Comparison of ENCODE assay signal across 22 cellular contexts in the genomic region with DNA sequence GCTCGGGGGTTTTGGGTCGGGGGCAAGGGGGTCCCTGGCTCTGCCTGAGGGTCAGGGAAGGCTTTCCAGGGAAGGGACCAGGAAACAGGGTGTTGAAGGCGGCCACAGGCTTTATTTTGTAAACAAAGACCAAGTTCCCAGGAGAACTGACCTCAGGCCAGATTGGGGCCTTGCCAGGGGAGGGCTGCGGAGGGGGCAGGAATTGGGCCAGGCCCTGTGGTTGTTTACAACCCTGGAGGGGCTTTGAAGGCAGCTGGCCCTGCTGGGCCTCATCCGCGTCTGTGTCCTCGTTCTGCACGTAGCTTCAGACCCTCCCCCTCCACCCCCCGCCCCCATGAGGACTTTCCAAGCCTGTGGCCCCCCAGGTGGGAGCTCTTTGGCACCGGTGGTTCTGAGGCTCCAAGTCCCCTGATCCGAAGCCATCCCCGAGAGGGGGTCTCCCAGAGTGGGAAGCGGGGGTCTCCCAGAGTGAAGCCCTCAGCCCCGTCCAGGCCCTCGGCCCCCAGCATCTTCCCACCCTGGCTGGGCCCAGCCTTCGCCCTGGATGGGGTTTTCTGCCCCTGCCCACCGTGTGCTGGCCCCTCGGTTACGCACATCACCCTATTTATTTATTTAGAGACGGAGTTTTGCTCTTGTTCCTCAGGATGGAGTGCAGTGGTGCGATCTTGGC. TPM values are rescaled to one million over a fixed set of nuclear protein-coding genes. Genes with fewer than 3 reads are reported as not detected.
DNase-seq lines count a peak whose midpoint lies in the region; ATAC-seq, FAIRE-seq and TF ChIP-seq lines count a peak whose summit lies in the region.
"Had no signal": no experiment of that assay in that cellular context is flagged by ENCODE, and none has a peak within 500 bp of the region (broad histone marks: within the 10 kb centered on the region; RNA-seq: fewer than 3 reads in every experiment).

No MANE protein-coding gene starts in this region.

- TF ChIP-seq EP300 in K562 (IDR thresholded peaks at IDR 0.05; ENCODE audit: low read length) = no peak
- no peak for TF ChIP-seq EP300 in tibial nerve (IDR thresholded peaks at IDR 0.05)

- peak overlapping the region in 5 of 11 experiments; percentile 16 to 48 (median 35); a peak in 8 of 22 replicates for H3K27ac ChIP-seq in BLaER1 treated with 17β-estradiol and CSF1 and Interleukin-3, amounts not matched to agents 10 nM and 100 nM
- H3K27ac ChIP-seq in K562 (ENCODE audit: extremely low read depth, low read depth, low read length) (no peak overlapping the region), neutrophil (peak overlapping the region; percentile 7), tibial nerve (peak overlapping the region in 1 of 4 donors; percentile 53)
- H3K27ac ChIP-seq: tibial artery had no signal

- no peak for FAIRE-seq in K562 (lab: Jason Lieb, UNC)
- FAIRE-seq: GM12878, keratinocyte had no signal

- TF ChIP-seq RAD21 in K562 (CRISPR knock-in tag; conservative IDR thresholded peaks at IDR 0.05 in 1 of 2, IDR thresholded peaks at IDR 0.05 in 1 of 2) = no peak

- BruUV-seq in K562 (replicated peaks; lab: Mats Ljungman, UMichigan) = no TSS peak

- H3K4me1 ChIP-seq in BLaER1 treated with 17β-estradiol and CSF1 and Interleukin-3, amounts not matched to agents 10 nM and 100 nM = peaks cover 0 to 32% (median 21%) of the 10 kb centered on the region in 10 experiments; a peak in 14 of 20 replicates
- H3K4me1 ChIP-seq in K562 (replicated peaks in 1 of 2; ENCODE audit: control insufficient read depth in 2 of 2, insufficient read depth in 2 of 2, low read length in 2 of 2) (peaks cover 17 to 48% of the 10 kb centered on the region in 2 experiments; a peak in 4 of 5 replicates), neutrophil (ENCODE audit: control insufficient read depth in 1 of 2, insufficient read depth in 1 of 2, low read depth in 1 of 2, low read length in 1 of 2) (peaks cover 24 to 42% of the 10 kb centered on the region in 2 experiments), tibial nerve (peaks cover 0 to 9% (median 4%) of the 10 kb centered on the region in 4 donors)
- H3K4me1 ChIP-seq: HAP-1 had no signal

- no peaks in the 10 kb centered on the region for H3K79me2 ChIP-seq in K562 (ENCODE audit: control insufficient read depth, insufficient read depth, low read length)

- TF ChIP-seq POLR2A in K562 (conservative IDR thresholded peaks at IDR 0.05) = no peak
- no peak for TF ChIP-seq POLR2A in tibial nerve (IDR thresholded peaks at IDR 0.05)

- peak overlapping the region in 8 of 11 experiments; percentile 19 to 52 (median 40); a peak in 9 of 22 replicates for H3K9ac ChIP-seq in BLaER1 treated with 17β-estradiol and CSF1 and Interleukin-3, amounts not matched to agents 10 nM and 100 nM
- H3K9ac ChIP-seq in K562 (ENCODE audit: insufficient read depth in 1 of 2, low read depth in 2 of 2, low read length in 2 of 2) = no peak overlapping the region

- H3K4me2 ChIP-seq in BLaER1 treated with 17β-estradiol and CSF1 and Interleukin-3, amounts not matched to agents 10 nM and 100 nM = peak overlapping the region in 7 of 11 experiments; percentile 26 to 60 (median 45); a peak in 12 of 22 replicates
- H3K4me2 ChIP-seq in K562 (ENCODE audit: insufficient read depth, low read length) = no peak overlapping the region

- CTCF ChIA-PET in K562 (lab: Yijun Ruan, JAX; ENCODE audit: low intra/inter-chr PET ratio) = no interaction called here

- no peak overlapping the region for H2AFZ ChIP-seq in K562 (ENCODE audit: low read depth, low read length)

- peaks cover 5 to 29% (median 26%) of the 10 kb centered on the region in 11 experiments; a peak in 21 of 22 replicates for H3K9me3 ChIP-seq in BLaER1 treated with 17β-estradiol and CSF1 and Interleukin-3, amounts not matched to agents 10 nM and 100 nM (replicated peaks in 1 of 11)
- H3K9me3 ChIP-seq in K562 (replicated peaks; ENCODE audit: control insufficient read depth, insufficient read depth, low read depth, low read length) (no peaks in the 10 kb centered on the region; the same call in 1 of the 2 replicates), neutrophil (no peaks in the 10 kb centered on the region), tibial nerve (no peaks in the 10 kb centered on the region)
- H3K9me3 ChIP-seq: HAP-1, tibial artery had no signal

- H3K4me3 ChIP-seq in BLaER1 treated with 17β-estradiol and CSF1 and Interleukin-3, amounts not matched to agents 10 nM and 100 nM = no peak overlapping the region
- H3K4me3 ChIP-seq in K562 (no peak overlapping the region), neutrophil (ENCODE audit: low read depth in 1 of 2, low read length in 1 of 2) (no peak overlapping the region), tibial nerve (no peak overlapping the region)
- H3K4me3 ChIP-seq: GM12878, HAP-1, tibial artery had no signal

- H3K9me1 ChIP-seq in K562 (ENCODE audit: control insufficient read depth, insufficient read depth, low read length) = no peaks in the 10 kb centered on the region

- DNase-seq in K562 (ENCODE audit: extremely low read depth in 1 of 4, low spot score in 3 of 4) = no peak
- DNase-seq in islet precursor cell = peak; percentile 70
- no peak for DNase-seq in kidney glomerular epithelial cell (lab: John Stamatoyannopoulos, UW)
- DNase-seq in tibial nerve (ENCODE audit: low spot score in 2 of 2) = no peak
- no peak for DNase-seq in NCI-H1417 (lab: John Stamatoyannopoulos, UW)
- DNase-seq: activated T-cell treated with anti-CD3 and anti-CD28 coated beads, Interleukin-2, amount 50 U/mL, for 4 hours; CD8-positive, alpha-beta T cell; naive thymus-derived CD4-positive, alpha-beta T cell; NCI-H2029 treated with DMSO at 0.1 percent for 48 hours; NCI-H510A treated with DMSO at 0.1 percent for 48 hours; stimulated activated CD4-positive, alpha-beta T cell treated with anti-CD3 and anti-CD28 coated beads, Interleukin-2, amount 100 ng/mL, for 48 hours; stimulated activated CD8-positive, alpha-beta memory T cell treated with anti-CD3 and anti-CD28 coated beads, Interleukin-4, amount 100 ng/mL, for 48 hours; tibial artery had no signal

- in situ Hi-C loops in K562 (cut with MboI) = no loop called here

- no peaks in the 10 kb centered on the region for H4K20me1 ChIP-seq in BLaER1 treated with 17β-estradiol and CSF1 and Interleukin-3, amounts not matched to agents 10 nM and 100 nM
- H4K20me1 ChIP-seq in K562 (replicated peaks; ENCODE audit: control insufficient read depth, insufficient read depth, low read length) = no peaks in the 10 kb centered on the region

- POLR2A ChIA-PET in K562 (lab: Yijun Ruan, JAX) = interaction anchor here (0.5 to 0.6 kb wide), 2 partner anchors 16 to 56 kb away, joined by 4 to 5 read pairs; no protein-coding TSS in a partner anchor

- no peak for ATAC-seq in K562
- no peak for ATAC-seq in HG03571 (IDR thresholded peaks at IDR 0.05; ENCODE audit: unreplicated experiment)
- ATAC-seq: activated T-cell treated with anti-CD3 and anti-CD28 coated beads, Interleukin-2, amount 50 U/mL, for 4 hours; CD8-positive, alpha-beta T cell; GM12878; naive thymus-derived CD4-positive, alpha-beta T cell; SK-N-SH treated with all-trans-retinoic acid at 6 μM for 48 hours had no signal

- H3K27me3 ChIP-seq in BLaER1 treated with 17β-estradiol and CSF1 and Interleukin-3, amounts not matched to agents 10 nM and 100 nM = no peaks in the 10 kb centered on the region
- H3K27me3 ChIP-seq in K562 (ENCODE audit: control insufficient read depth in 2 of 2, insufficient read depth in 2 of 2, low read length in 2 of 2) = no peaks in the 10 kb centered on the region
- no peaks in the 10 kb centered on the region for H3K27me3 ChIP-seq in neutrophil
- peaks cover 0 to 4% of the 10 kb centered on the region in 2 donors for H3K27me3 ChIP-seq in tibial nerve

- TF ChIP-seq CTCF in K562 (IDR thresholded peaks at IDR 0.05 in 2 of 3, conservative IDR thresholded peaks at IDR 0.05 in 1 of 3; ENCODE audit: insufficient read depth in 2 of 3, low read depth in 1 of 3, low read length in 3 of 3) (no peak), neutrophil (IDR thresholded peaks at IDR 0.05) (no peak), tibial nerve (IDR thresholded peaks at IDR 0.05) (no peak)

- intact Hi-C loops in K562 (cut with micrococcal nuclease) = no loop called here

- WGBS in K562 (ENCODE audit: insufficient coverage, low coverage, missing lambda C conversion rate) = 91% methylated on average over 16 of the region's 21 CpGs
- WGBS in tibial nerve, 2 donors = 47 to 57% methylated on average over 13 to 21 of the region's 21 CpGs

- peaks cover 0 to 17% (median 9%) of the 10 kb centered on the region in 11 experiments; a peak in 8 of 22 replicates for H3K36me3 ChIP-seq in BLaER1 treated with 17β-estradiol and CSF1 and Interleukin-3, amounts not matched to agents 10 nM and 100 nM
- H3K36me3 ChIP-seq in K562 (ENCODE audit: control insufficient read depth, insufficient read depth, low read length) = no peaks in the 10 kb centered on the region
- no peaks in the 10 kb centered on the region for H3K36me3 ChIP-seq in neutrophil
- no peaks in the 10 kb centered on the region for H3K36me3 ChIP-seq in tibial nerve
- H3K36me3 ChIP-seq: HAP-1, tibial artery had no signal

RNA-seq across cellular contexts. Expression of a gene that starts 13.5 kb away (rescaled TPM):
- total RNA-seq in K562 (2011; cell fraction: chromatin; rRNA removed; ENCODE audit: low replicate concordance) = 106 and 369 TPM in 2 replicates
- total RNA-seq in K562 (2011; cell fraction: nucleolus; rRNA removed) = 735 and 796 TPM in 2 replicates
- 350 and 437 TPM in 2 replicates for total RNA-seq in K562 (2011; cell fraction: nucleoplasm; rRNA removed)
- total RNA-seq in K562 (2014; rRNA removed) = 398 and 484 TPM in 2 replicates
- total RNA-seq in K562 (2014; rRNA removed; fragmentation: Illumina TruSeq; extraction: Trizol) = 59.1 and 89.1 TPM in 2 replicates
- 211 and 220 TPM in 2 replicates for total RNA-seq in K562 (2015; rRNA removed; fragmentation: Illumina TruSeq; extraction: Trizol)
- 495 and 506 TPM in 2 replicates for total RNA-seq in K562 (2021)
- 129 and 411 TPM in 2 replicates for polyA plus RNA-seq in K562 (2011; rRNA removed)
- polyA plus RNA-seq in K562 (2011; cell fraction: cytosol; rRNA removed) = 277 and 455 TPM in 2 replicates
- polyA plus RNA-seq in K562 (2011; cell fraction: nucleus; rRNA removed) = 198 and 199 TPM in 2 replicates
- 362 and 456 TPM in 2 replicates for polyA plus RNA-seq in K562 (2012)
- polyA plus RNA-seq in K562 (2014; fragmentation: Illumina TruSeq; extraction: Trizol) = 187 and 351 TPM in 2 replicates
- polyA plus RNA-seq in K562 (2014; fragmentation: Nextera tagmentation; extraction: Ambion mirVana) = 10 to 100 TPM in 1 of 2 experiments, 1 to 10 TPM in 1; 4.6 to 17.9 TPM
- 236 and 311 TPM in 2 replicates for polyA plus RNA-seq in K562 (2014; rRNA removed)
- 61.0 and 70.9 TPM in 2 replicates for polyA minus RNA-seq in K562 (2011; rRNA and poly(A)+ RNA removed)
- polyA minus RNA-seq in K562 (2011; cell fraction: cytosol; rRNA and poly(A)+ RNA removed) = 197 and 315 TPM in 2 replicates
- 48.1 and 72.2 TPM in 2 replicates for polyA minus RNA-seq in K562 (2011; cell fraction: nucleus; rRNA and poly(A)+ RNA removed)
- 100 to 1,000 TPM; 303 to 400 (median 324) TPM for total RNA-seq in tibial nerve

RNA-seq across cellular contexts. Expression of a gene that starts 15.1 kb away (rescaled TPM):
- total RNA-seq in K562 (2011; cell fraction: chromatin; rRNA removed; ENCODE audit: low replicate concordance) = 0.49 and 1.6 TPM in 2 replicates
- total RNA-seq in K562 (2011; cell fraction: nucleolus; rRNA removed) = 4.0 and 4.5 TPM in 2 replicates
- total RNA-seq in K562 (2011; cell fraction: nucleoplasm; rRNA removed) = 1.4 and 1.9 TPM in 2 replicates
- total RNA-seq in K562 (2014; rRNA removed) = 2.3 and 2.6 TPM in 2 replicates
- not detected in 2 replicates for total RNA-seq in K562 (2014; rRNA removed; fragmentation: Illumina TruSeq; extraction: Trizol)
- 0.62 and 1.1 TPM in 2 replicates for total RNA-seq in K562 (2015; rRNA removed; fragmentation: Illumina TruSeq; extraction: Trizol)
- 0.72 and 1.8 TPM in 2 replicates for total RNA-seq in K562 (2021)
- 0.70 and 0.97 TPM in 2 replicates for polyA plus RNA-seq in K562 (2011; rRNA removed)
- polyA plus RNA-seq in K562 (2011; cell fraction: cytosol; rRNA removed) = 1.9 and 5.9 TPM in 2 replicates
- polyA plus RNA-seq in K562 (2011; cell fraction: nucleus; rRNA removed) = 0.87 and 1.8 TPM in 2 replicates
- 1.7 and 3.5 TPM in 2 replicates for polyA plus RNA-seq in K562 (2012)
- 0.61 TPM in 1 of 2 replicates, not detected in the other for polyA plus RNA-seq in K562 (2014; fragmentation: Illumina TruSeq; extraction: Trizol)
- polyA plus RNA-seq in K562 (2014; fragmentation: Nextera tagmentation; extraction: Ambion mirVana) = under 1 TPM; 0.08 to 0.27 TPM
- 1.8 and 2.2 TPM in 2 replicates for polyA plus RNA-seq in K562 (2014; rRNA removed)
- not detected in 2 replicates for polyA minus RNA-seq in K562 (2011; rRNA and poly(A)+ RNA removed)
- 2.5 TPM in 1 of 2 replicates, not detected in the other for polyA minus RNA-seq in K562 (2011; cell fraction: cytosol; rRNA and poly(A)+ RNA removed)
- not detected in 2 replicates for polyA minus RNA-seq in K562 (2011; cell fraction: nucleus; rRNA and poly(A)+ RNA removed)
- 1 to 10 TPM in 1 of 4 donors, not detected in 3; 2.5 TPM for total RNA-seq in tibial nerve
- total RNA-seq: glomerular endothelial cell, OCI-LY7 had no signal
- polyA plus RNA-seq: keratinocyte had no signal

RNA-seq across cellular contexts. Expression of a gene that starts 27.3 kb away (rescaled TPM):
- 34.1 and 85.3 TPM in 2 replicates for total RNA-seq in K562 (2011; cell fraction: chromatin; rRNA removed; ENCODE audit: low replicate concordance)
- total RNA-seq in K562 (2011; cell fraction: nucleolus; rRNA removed) = 68.2 and 70.5 TPM in 2 replicates
- total RNA-seq in K562 (2011; cell fraction: nucleoplasm; rRNA removed) = 40.9 and 50.4 TPM in 2 replicates
- total RNA-seq in K562 (2014; rRNA removed) (203 and 207 TPM in 2 replicates), K562 (2014; rRNA removed; fragmentation: Illumina TruSeq; extraction: Trizol) (33.0 and 36.2 TPM in 2 replicates), K562 (2015; rRNA removed; fragmentation: Illumina TruSeq; extraction: Trizol) (65.5 and 75.7 TPM in 2 replicates), K562 (2021) (125 and 130 TPM in 2 replicates), tibial nerve (100 to 1,000 TPM in 1 of 4 donors, 10 to 100 TPM in 3; 60.7 to 110 (median 73.4) TPM)
- polyA plus RNA-seq in K562 (2011; rRNA removed) (82.7 and 103 TPM in 2 replicates), K562 (2014; fragmentation: Illumina TruSeq; extraction: Trizol) (55.7 and 88.4 TPM in 2 replicates), K562 (2014; fragmentation: Nextera tagmentation; extraction: Ambion mirVana) (1 to 10 TPM in 1 of 2 experiments, under 1 TPM in 1; 0.80 to 1.0 TPM), K562 (2014; rRNA removed) (125 and 142 TPM in 2 replicates)
- polyA plus RNA-seq in K562 (2011; cell fraction: cytosol; rRNA removed) = 89.6 and 173 TPM in 2 replicates
- 83.8 and 124 TPM in 2 replicates for polyA plus RNA-seq in K562 (2011; cell fraction: nucleus; rRNA removed)
- polyA plus RNA-seq in K562 (2012) = 72.7 and 83.2 TPM in 2 replicates
- 16.2 and 28.5 TPM in 2 replicates for polyA minus RNA-seq in K562 (2011; rRNA and poly(A)+ RNA removed)
- 36.4 and 44.9 TPM in 2 replicates for polyA minus RNA-seq in K562 (2011; cell fraction: cytosol; rRNA and poly(A)+ RNA removed)
- polyA minus RNA-seq in K562 (2011; cell fraction: nucleus; rRNA and poly(A)+ RNA removed) = 18.4 and 20.5 TPM in 2 replicates

RNA-seq across cellular contexts. Expression of a gene that starts 30.8 kb away (rescaled TPM):
- total RNA-seq in K562 (2011; cell fraction: chromatin; rRNA removed; ENCODE audit: low replicate concordance) = 2.7 and 8.1 TPM in 2 replicates
- 6.2 and 7.2 TPM in 2 replicates for total RNA-seq in K562 (2011; cell fraction: nucleolus; rRNA removed)
- total RNA-seq in K562 (2011; cell fraction: nucleoplasm; rRNA removed) = 3.6 and 3.7 TPM in 2 replicates
- total RNA-seq in K562 (2014; rRNA removed) (0.82 and 1.3 TPM in 2 replicates), K562 (2014; rRNA removed; fragmentation: Illumina TruSeq; extraction: Trizol) (0.29 and 0.40 TPM in 2 replicates), K562 (2015; rRNA removed; fragmentation: Illumina TruSeq; extraction: Trizol) (0.29 and 0.30 TPM in 2 replicates), K562 (2021) (3.9 and 4.2 TPM in 2 replicates), tibial nerve (under 1 TPM in 1 of 4 donors, not detected in 3; 0.59 TPM)
- polyA plus RNA-seq in K562 (2011; rRNA removed) (0.64 and 0.76 TPM in 2 replicates), K562 (2014; fragmentation: Illumina TruSeq; extraction: Trizol) (0.91 and 1.9 TPM in 2 replicates), K562 (2014; fragmentation: Nextera tagmentation; extraction: Ambion mirVana) (not detected), K562 (2014; rRNA removed) (0.86 and 1.2 TPM in 2 replicates)
- polyA plus RNA-seq in K562 (2011; cell fraction: cytosol; rRNA removed) = 1.1 and 1.5 TPM in 2 replicates
- polyA plus RNA-seq in K562 (2011; cell fraction: nucleus; rRNA removed) = 3.0 and 3.9 TPM in 2 replicates
- polyA plus RNA-seq in K562 (2012) = 1.6 and 1.7 TPM in 2 replicates
- 1.3 and 1.6 TPM in 2 replicates for polyA minus RNA-seq in K562 (2011; rRNA and poly(A)+ RNA removed)
- polyA minus RNA-seq in K562 (2011; cell fraction: cytosol; rRNA and poly(A)+ RNA removed) = 2.3 and 3.5 TPM in 2 replicates
- 1.5 and 2.2 TPM in 2 replicates for polyA minus RNA-seq in K562 (2011; cell fraction: nucleus; rRNA and poly(A)+ RNA removed)
- polyA plus RNA-seq: naive thymus-derived CD4-positive, alpha-beta T cell had no signal

RNA-seq across cellular contexts. Expression of a gene that starts 51.6 kb away (rescaled TPM):
- total RNA-seq in K562 (2011; cell fraction: chromatin; rRNA removed; ENCODE audit: low replicate concordance) = 7.0 and 14.9 TPM in 2 replicates
- 10.1 and 11.5 TPM in 2 replicates for total RNA-seq in K562 (2011; cell fraction: nucleolus; rRNA removed)
- total RNA-seq in K562 (2011; cell fraction: nucleoplasm; rRNA removed) = 5.3 and 6.3 TPM in 2 replicates
- total RNA-seq in K562 (2014; rRNA removed) (22.6 and 31.6 TPM in 2 replicates), K562 (2014; rRNA removed; fragmentation: Illumina TruSeq; extraction: Trizol) (0.32 and 0.47 TPM in 2 replicates), K562 (2015; rRNA removed; fragmentation: Illumina TruSeq; extraction: Trizol) (1.2 and 2.3 TPM in 2 replicates), K562 (2021) (13.0 and 15.5 TPM in 2 replicates), tibial nerve (100 to 1,000 TPM; 108 to 131 (median 115) TPM)
- polyA plus RNA-seq in K562 (2011; rRNA removed) (0.93 and 1.2 TPM in 2 replicates), K562 (2014; fragmentation: Illumina TruSeq; extraction: Trizol) (0.30 and 0.33 TPM in 2 replicates), K562 (2014; fragmentation: Nextera tagmentation; extraction: Ambion mirVana) (not detected), K562 (2014; rRNA removed) (12.2 and 15.0 TPM in 2 replicates)
- polyA plus RNA-seq in K562 (2011; cell fraction: cytosol; rRNA removed) = 1.9 and 24.8 TPM in 2 replicates
- polyA plus RNA-seq in K562 (2011; cell fraction: nucleus; rRNA removed) = 1.8 and 3.9 TPM in 2 replicates
- polyA plus RNA-seq in K562 (2012) = 5.5 and 10.3 TPM in 2 replicates
- 0.74 and 0.78 TPM in 2 replicates for polyA minus RNA-seq in K562 (2011; rRNA and poly(A)+ RNA removed)
- polyA minus RNA-seq in K562 (2011; cell fraction: cytosol; rRNA and poly(A)+ RNA removed) = 1.6 and 5.0 TPM in 2 replicates
- polyA minus RNA-seq in K562 (2011; cell fraction: nucleus; rRNA and poly(A)+ RNA removed) = 3.2 and 3.8 TPM in 2 replicates

Comparison
In these comparisons a context has a peak if more than half of its experiments do, and no peak if none do; other contexts are left out.
1. H3K9ac ChIP-seq: peak in BLaER1 treated with 17β-estradiol and CSF1 and Interleukin-3, amounts not matched to agents 10 nM and 100 nM (8 of 11); none in K562 (0 of 2).